ENCODE assay signal across 27 cellular contexts in the genomic region with DNA sequence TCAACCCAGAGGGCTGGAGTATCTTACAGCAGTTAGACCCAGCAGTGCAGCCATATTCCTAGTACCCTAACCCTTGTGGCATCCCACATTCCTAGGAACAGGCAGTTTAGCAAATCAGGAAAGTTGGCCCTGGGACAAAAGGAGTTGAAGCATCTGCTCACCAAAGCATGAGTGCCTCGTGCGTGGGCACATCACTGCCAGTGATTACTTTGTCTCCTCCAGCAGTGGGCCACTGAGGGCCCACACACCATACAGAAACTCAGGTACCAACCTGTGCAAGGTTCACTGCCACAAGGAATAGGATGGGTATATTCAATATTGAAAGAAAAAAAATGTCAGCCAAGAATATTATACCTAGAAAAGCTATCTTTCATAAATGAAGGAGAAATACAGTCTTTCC.
"Had no signal": no experiment of that assay in that cellular context is flagged by ENCODE, and none has a peak within 500 bp of the region (broad histone marks: within the 10 kb centered on the region; RNA-seq: fewer than 3 reads in every experiment).

No MANE protein-coding gene starts in this region.

- H3K27ac ChIP-seq: stomach, suprapubic skin, testis, thoracic aorta, thyroid gland, tibial artery, tibial nerve, transverse colon, upper lobe of left lung, upper lobe of right lung, uterus, vagina had no signal

- DNase-seq: stimulated activated CD4-positive, alpha-beta T cell treated with anti-CD3 and anti-CD28 coated beads, Interleukin-2, amount 100 ng/mL, for 48 hours; stimulated activated CD4-positive, alpha-beta T cell treated with anti-CD3 and anti-CD28 coated beads, Interleukin-4, amount 100 ng/mL, for 1 hour; stimulated activated CD4-positive, alpha-beta T cell treated with anti-CD3 and anti-CD28 coated beads, Interleukin-4, amount 100 ng/mL, for 24 hours; stimulated activated CD4-positive, alpha-beta T cell treated with anti-CD3 and anti-CD28 coated beads, Interleukin-4, amount 100 ng/mL, for 4 hours; stimulated activated CD8-positive, alpha-beta memory T cell treated with anti-CD3 and anti-CD28 coated beads, Interleukin-4, amount 100 ng/mL, for 48 hours; stimulated activated naive B cell treated with anti-CD40 and anti-IgM and Interleukin-4, amounts not matched to agents 10 μg/mL and 1 μg/mL and 100 μg/mL, for 72 hours; stimulated activated naive CD4-positive, alpha-beta T cell; stimulated activated naive CD4-positive, alpha-beta T cell treated with Interleukin-2 at 50 U/mL for 16 hours; stimulated activated naive CD8-positive, alpha-beta T cell treated with anti-CD3 and anti-CD28 coated beads, Interleukin-15, amount 100 ng/mL, for 72 hours; stimulated activated naive CD8-positive, alpha-beta T cell treated with anti-CD3 and anti-CD28 coated beads, Interleukin-15, Interleukin-2, amounts not matched to agents 100 U/mL and 50 U/mL, for 24 hours; stomach; substantia nigra; testis; thyroid gland; tibial artery; transverse colon; trophoblast cell; upper lobe of left lung; upper lobe of right lung; uterus had no signal

- ATAC-seq: stimulated activated effector memory CD8-positive, alpha-beta T cell treated with anti-CD3 and anti-CD28 coated beads, Interleukin-12 subunit alpha, Interleukin-12 subunit beta, amount 100 ng/mL, for 72 hours; stimulated activated memory B cell treated with anti-CD40 and anti-IgM and Interleukin-4, amounts not matched to agents 10 μg/mL and 1 μg/mL and 100 μg/mL, for 72 hours; stimulated activated naive B cell treated with anti-CD40 and anti-IgM and Interleukin-4, amounts not matched to agents 10 μg/mL and 1 μg/mL and 100 μg/mL, for 72 hours; stimulated activated naive CD8-positive, alpha-beta T cell treated with anti-CD3 and anti-CD28 coated beads, Interleukin-15, amount 100 ng/mL, for 72 hours; stimulated activated naive CD8-positive, alpha-beta T cell treated with anti-CD3 and anti-CD28 coated beads, Interleukin-15, Interleukin-2, amounts not matched to agents 100 U/mL and 50 U/mL, for 24 hours; upper lobe of right lung had no signal

- H3K27me3 ChIP-seq: stomach, suprapubic skin, testis, thyroid gland, tibial artery, tibial nerve, transverse colon, upper lobe of left lung, upper lobe of right lung, uterus, vagina had no signal

- H3K4me1 ChIP-seq: stomach, suprapubic skin, testis, thyroid gland, tibial artery, tibial nerve, transverse colon, upper lobe of left lung, upper lobe of right lung, uterus, vagina had no signal

- H3K9me3 ChIP-seq: suprapubic skin, testis, thoracic aorta, thyroid gland, upper lobe of right lung, uterus, vagina had no signal

- FAIRE-seq: urothelium cell line had no signal

- H3K4me3 ChIP-seq: stomach, suprapubic skin, testis, thoracic aorta, thyroid gland, tibial artery, tibial nerve, transverse colon, upper lobe of left lung, upper lobe of right lung, uterus, vagina had no signal

- H3K36me3 ChIP-seq: stomach, suprapubic skin, thoracic aorta, thyroid gland, tibial artery, tibial nerve, transverse colon, upper lobe of left lung, upper lobe of right lung, uterus, vagina had no signal
